ENCODE assay signal across 8 cellular contexts in genomic region chr7:73721237-73721848, GRCh38. TPM values are rescaled to one million over a fixed set of nuclear protein-coding genes. Genes with fewer than 3 reads are reported as not detected.
DNase-seq lines count a peak whose midpoint lies in the region; ATAC-seq and TF ChIP-seq lines count a peak whose summit lies in the region.

No MANE protein-coding gene starts in this region.

- peaks cover 21% of the 10 kb centered on the region for H4K20me1 ChIP-seq in osteoblast (ENCODE audit: insufficient read depth, low read length)

- H3K9me3 ChIP-seq in osteoblast (ENCODE audit: low read depth, low read length) = no peaks in the 10 kb centered on the region
- no peaks in the 10 kb centered on the region for H3K9me3 ChIP-seq in ovary

- H3K36me3 Mint-ChIP-seq in effector memory CD8-positive, alpha-beta T cell (ENCODE audit: insufficient read depth) = peaks cover 15% of the 10 kb centered on the region

- peak overlapping the region; percentile 81 to 86 for H3K4me3 Mint-ChIP-seq in effector memory CD8-positive, alpha-beta T cell

- no peaks in the 10 kb centered on the region for H3K27me3 Mint-ChIP-seq in effector memory CD8-positive, alpha-beta T cell

- TF ChIP-seq CTCF in osteoblast (IDR thresholded peaks at IDR 0.05; ENCODE audit: extremely low read depth, low read depth, low read length) (no peak), ovary (IDR thresholded peaks at IDR 0.05) (no peak)

- H3K9me3 Mint-ChIP-seq in effector memory CD8-positive, alpha-beta T cell = no peaks in the 10 kb centered on the region

- peaks cover 30% of the 10 kb centered on the region for H3K79me2 ChIP-seq in osteoblast (ENCODE audit: insufficient read depth, low read length)

- TF ChIP-seq POLR2A in ovary (IDR thresholded peaks at IDR 0.05) = no peak

- H3K4me1 ChIP-seq in osteoblast (ENCODE audit: insufficient read depth, low read length) (peaks cover 21% of the 10 kb centered on the region), ovary (ENCODE audit: insufficient read depth) (no peaks in the 10 kb centered on the region)

- H3K27ac ChIP-seq in osteoblast (ENCODE audit: low read depth, low read length) (no peak overlapping the region), ovary (no peak overlapping the region)

- H3K4me3 ChIP-seq in osteoblast (ENCODE audit: insufficient read depth, low read length) (no peak overlapping the region), ovary (no peak overlapping the region)

- 41 to 58% (median 54%) methylated on average over 7 of the region's 7 CpGs for WGBS in ovary, 3 donors

- no peak for TF ChIP-seq EP300 in ovary (IDR thresholded peaks at IDR 0.05)

- peak overlapping the region in 1 of 2 donors; percentile 71 for H3K27ac Mint-ChIP-seq in effector memory CD8-positive, alpha-beta T cell

- no peak overlapping the region for H2AFZ ChIP-seq in osteoblast (ENCODE audit: low read length)

- no peaks in the 10 kb centered on the region for H3K36me3 ChIP-seq in osteoblast (ENCODE audit: insufficient read depth, low read length)
- no peaks in the 10 kb centered on the region for H3K36me3 ChIP-seq in ovary

- H3K4me1 Mint-ChIP-seq in effector memory CD8-positive, alpha-beta T cell (ENCODE audit: low read depth in 2 of 2) = peaks cover 20 to 22% of the 10 kb centered on the region in 2 donors

- intact Hi-C loops in ovary (cut with DNase I) = loop anchor here in 1 of 4 donors (10.0 kb wide), 1 partner anchor 57 kb away; the partner anchor contains the start of gene VPS37D

- H3K27me3 ChIP-seq in osteoblast (ENCODE audit: insufficient read depth, low read length) (no peaks in the 10 kb centered on the region), ovary (no peaks in the 10 kb centered on the region)

- no peak for ATAC-seq in effector memory CD8-positive, alpha-beta T cell (replicated peaks)
- ATAC-seq in HG03039 (IDR thresholded peaks at IDR 0.05; ENCODE audit: unreplicated experiment) (no peak), HG03196 (IDR thresholded peaks at IDR 0.05; ENCODE audit: unreplicated experiment) (no peak)

- no peak overlapping the region for H3K4me2 ChIP-seq in osteoblast (ENCODE audit: insufficient read depth, low read length)

- DNase-seq in DMS 273 (lab: John Stamatoyannopoulos, UW; ENCODE audit: unreplicated experiment) (peak; percentile 100), NCI-H2171 (lab: John Stamatoyannopoulos, UW) (peak; percentile 58), osteoblast (ENCODE audit: insufficient read length, low spot score, missing footprints) (peak; percentile 50), SHP77 treated with DMSO at 0.1 percent for 48 hours (lab: John Stamatoyannopoulos, UW) (no peak), ovary (no peak)
- no peak for DNase-seq in effector memory CD8-positive, alpha-beta T cell

RNA-seq across cellular contexts. Expression of gene STX1A, which starts 1.9 kb away (rescaled TPM):
- total RNA-seq in osteoblast = 15.9 and 17.4 TPM in 2 replicates
- total RNA-seq in ovary = 10 to 100 TPM in 1 of 7 donors, 1 to 10 TPM in 6; 4.5 to 11.3 (median 6.4) TPM
- 1 to 10 TPM; 1.6 to 5.1 TPM for polyA plus RNA-seq in ovary

RNA-seq across cellular contexts. Expression of gene ABHD11, which starts 17.3 kb away (rescaled TPM):
- total RNA-seq in osteoblast (6.5 and 8.7 TPM in 2 replicates), ovary (10 to 100 TPM in 4 of 7 donors, 1 to 10 TPM in 3; 8.0 to 34.6 (median 11.4) TPM)
- polyA plus RNA-seq in ovary = 10 to 100 TPM; 10.7 to 11.9 TPM

RNA-seq across cellular contexts. Expression of gene BUD23, which starts 37.9 kb away (rescaled TPM):
- total RNA-seq in osteoblast (33.9 and 36.9 TPM in 2 replicates), ovary (10 to 100 TPM; 19.8 to 62.9 (median 53.3) TPM)
- polyA plus RNA-seq in ovary = 10 to 100 TPM; 49.0 to 52.3 TPM

RNA-seq across cellular contexts. Expression of gene DNAJC30, which starts 38.1 kb away (rescaled TPM):
- total RNA-seq in osteoblast (2.9 TPM in 2 replicates), ovary (10 to 100 TPM in 5 of 7 donors, 1 to 10 TPM in 2; 7.1 to 16.1 (median 13.0) TPM)
- polyA plus RNA-seq in ovary = 1 to 10 TPM; 7.5 to 8.8 TPM

RNA-seq across cellular contexts. Expression of gene CLDN3, which starts 48.7 kb away (rescaled TPM):
- total RNA-seq in osteoblast (not detected in 2 replicates), ovary (100 to 1,000 TPM in 1 of 7 donors, 10 to 100 TPM in 1, 1 to 10 TPM in 3, not detected in 2; 3.3 to 253 (median 8.2) TPM)
- under 1 TPM in 1 of 2 donors, not detected in 1; 0.30 TPM for polyA plus RNA-seq in ovary

Comparison
In these comparisons a context has a peak if more than half of its experiments do, and no peak if none do; other contexts are left out.
1. DNase-seq: peak in DMS 273 (single experiment), NCI-H2171 (single experiment) and osteoblast (single experiment); none in effector memory CD8-positive, alpha-beta T cell (0 of 3), SHP77 treated with DMSO at 0.1 percent for 48 hours (single experiment) and ovary (0 of 5).